Comparison of ENCODE assay signal across 21 cellular contexts in genomic region chr2:166343467-166343866, GRCh38. TPM values are rescaled to one million over a fixed set of nuclear protein-coding genes. Genes with fewer than 3 reads are reported as not detected.
DNase-seq lines count a peak whose midpoint lies in the region; ATAC-seq, FAIRE-seq and TF ChIP-seq lines count a peak whose summit lies in the region.
"Had no signal": no experiment of that assay in that cellular context is flagged by ENCODE, and none has a peak within 500 bp of the region (broad histone marks: within the 10 kb centered on the region; RNA-seq: fewer than 3 reads in every experiment).

No MANE protein-coding gene starts in this region.

- no peaks in the 10 kb centered on the region for H3K36me3 ChIP-seq in astrocyte (ENCODE audit: insufficient read depth, low read length)
- H3K36me3 ChIP-seq: HAP-1, heart right ventricle, left ventricle myocardium inferior, MG63, SJSA1 had no signal

- no peak overlapping the region for H3K9ac ChIP-seq in astrocyte (ENCODE audit: low read length)

- no peak overlapping the region for H2AFZ ChIP-seq in astrocyte (ENCODE audit: low read depth, low read length)

- ATAC-seq in GM18909 (IDR thresholded peaks at IDR 0.05; ENCODE audit: poor library complexity, unreplicated experiment) (peak; percentile 67), GM21447 (IDR thresholded peaks at IDR 0.05; ENCODE audit: unreplicated experiment) (no peak)
- ATAC-seq: heart right ventricle; naive thymus-derived CD8-positive, alpha-beta T cell; stimulated activated naive CD8-positive, alpha-beta T cell treated with anti-CD3 and anti-CD28 coated beads, Interleukin-15, Interleukin-2, amounts not matched to agents 100 U/mL and 50 U/mL, for 24 hours had no signal

- in situ Hi-C loops in ACHN (cut with HindIII; ENCODE audit: low pct_ligation_motif_present, low pct_unique_long_range_greater_than_20kb, low sequenced_read_pairs), result no loop called here

- no peaks in the 10 kb centered on the region for H3K36me3 Mint-ChIP-seq in astrocyte (ENCODE audit: low read depth, unreplicated experiment)
- H3K36me3 Mint-ChIP-seq: activated naive CD4-positive, alpha-beta T cell treated with anti-CD3 and anti-CD28 coated beads, Interleukin-2, amount 10 ng/mL, durations not matched to agents 7 days and 5 days; naive thymus-derived CD8-positive, alpha-beta T cell had no signal

- FAIRE-seq in astrocyte (lab: Jason Lieb, UNC), result no peak
- no peak for FAIRE-seq in D721Med (lab: Jason Lieb, UNC)
- FAIRE-seq: endothelial cell of umbilical vein, GM12892 had no signal

- H3K4me1 ChIP-seq in astrocyte (ENCODE audit: insufficient read depth, low read length), result peaks cover 11% of the 10 kb centered on the region
- H3K4me1 ChIP-seq: heart right ventricle, left ventricle myocardium inferior had no signal

- no peak overlapping the region for H3K27ac ChIP-seq in astrocyte (ENCODE audit: low read depth, low read length)
- H3K27ac ChIP-seq: heart right ventricle, left ventricle myocardium inferior, SJSA1 had no signal

- peak overlapping the region; percentile 79 for H3K27ac Mint-ChIP-seq in astrocyte (ENCODE audit: unreplicated experiment)
- H3K27ac Mint-ChIP-seq: activated naive CD4-positive, alpha-beta T cell treated with anti-CD3 and anti-CD28 coated beads, Interleukin-2, amount 10 ng/mL, durations not matched to agents 7 days and 5 days; naive thymus-derived CD8-positive, alpha-beta T cell had no signal

- H3K9me3 Mint-ChIP-seq in astrocyte (ENCODE audit: unreplicated experiment), result no peaks in the 10 kb centered on the region
- H3K9me3 Mint-ChIP-seq: activated naive CD4-positive, alpha-beta T cell treated with anti-CD3 and anti-CD28 coated beads, Interleukin-2, amount 10 ng/mL, durations not matched to agents 7 days and 5 days; naive thymus-derived CD8-positive, alpha-beta T cell had no signal

- no peaks in the 10 kb centered on the region for H3K9me3 ChIP-seq in astrocyte (ENCODE audit: insufficient read depth, low read depth, low read length)
- H3K9me3 ChIP-seq: HAP-1, heart right ventricle, left ventricle myocardium inferior, MG63, SJSA1 had no signal

- H3K4me1 Mint-ChIP-seq in astrocyte (ENCODE audit: low read depth, unreplicated experiment), result peaks cover 36% of the 10 kb centered on the region
- H3K4me1 Mint-ChIP-seq: activated naive CD4-positive, alpha-beta T cell treated with anti-CD3 and anti-CD28 coated beads, Interleukin-2, amount 10 ng/mL, durations not matched to agents 7 days and 5 days; naive thymus-derived CD8-positive, alpha-beta T cell had no signal

- no peaks in the 10 kb centered on the region for H3K27me3 Mint-ChIP-seq in astrocyte (ENCODE audit: low read depth, unreplicated experiment)
- H3K27me3 Mint-ChIP-seq: activated naive CD4-positive, alpha-beta T cell treated with anti-CD3 and anti-CD28 coated beads, Interleukin-2, amount 10 ng/mL, durations not matched to agents 7 days and 5 days had no signal

- H3K4me3 ChIP-seq in astrocyte (ENCODE audit: insufficient read depth, low read depth, low read length), result no peak overlapping the region
- H3K4me3 ChIP-seq: HAP-1, heart right ventricle, left ventricle myocardium inferior, MG63, SJSA1 had no signal

- DNase-seq in ACHN (peak; percentile 31), NCI-H1436 treated with DMSO at 0.1 percent for 48 hours (lab: John Stamatoyannopoulos, UW) (peak; percentile 49), astrocyte (ENCODE audit: low read depth) (no peak), D721Med (ENCODE audit: insufficient read length, low spot score) (no peak), cerebellum (ENCODE audit: low spot score) (no peak)
- DNase-seq in activated CD4-positive, CD25-positive, alpha-beta regulatory T cell treated with anti-CD3 and anti-CD28 coated beads, Interleukin-2, amount 50 U/mL, for 72 hours, result no peak
- DNase-seq: activated naive CD4-positive, alpha-beta T cell treated with anti-CD3 and anti-CD28 coated beads, Interleukin-2, amount 10 ng/mL, durations not matched to agents 7 days and 5 days; caudate nucleus; EL; heart right ventricle; left ventricle myocardium inferior; MG63; naive thymus-derived CD8-positive, alpha-beta T cell; NCI-H82; stimulated activated naive CD8-positive, alpha-beta T cell treated with anti-CD3 and anti-CD28 coated beads, Interleukin-15, Interleukin-2, amounts not matched to agents 100 U/mL and 50 U/mL, for 24 hours had no signal

- no peak overlapping the region for H3K4me2 ChIP-seq in astrocyte (ENCODE audit: low read length)

- no peaks in the 10 kb centered on the region for H4K20me1 ChIP-seq in astrocyte (ENCODE audit: insufficient read depth, low read length)

- TF ChIP-seq CTCF in astrocyte (IDR thresholded peaks at IDR 0.05; ENCODE audit: insufficient read depth, low read depth, low read length) (no peak), D721Med (IDR thresholded peaks at IDR 0.05; ENCODE audit: insufficient read depth, missing control alignments) (no peak)

- no peaks in the 10 kb centered on the region for H3K27me3 ChIP-seq in astrocyte (ENCODE audit: insufficient read depth, low read length)
- H3K27me3 ChIP-seq: heart right ventricle, MG63, SJSA1 had no signal

- no peaks in the 10 kb centered on the region for H3K79me2 ChIP-seq in astrocyte (ENCODE audit: insufficient read depth, low read length)

- H3K4me3 Mint-ChIP-seq in astrocyte (ENCODE audit: unreplicated experiment), result no peak overlapping the region
- H3K4me3 Mint-ChIP-seq: activated naive CD4-positive, alpha-beta T cell treated with anti-CD3 and anti-CD28 coated beads, Interleukin-2, amount 10 ng/mL, durations not matched to agents 7 days and 5 days; naive thymus-derived CD8-positive, alpha-beta T cell had no signal

RNA-seq across cellular contexts. Expression of gene SCN9A, which starts 32.3 kb away (rescaled TPM):
- total RNA-seq in astrocyte (7.8 and 8.7 TPM in 2 replicates), cerebellum (69.0 TPM)
- total RNA-seq: naive thymus-derived CD8-positive, alpha-beta T cell had no signal

Comparison
In these comparisons a context has a peak if more than half of its experiments do, and no peak if none do; other contexts are left out.
1. DNase-seq: peak in ACHN (single experiment) and NCI-H1436 treated with DMSO at 0.1 percent for 48 hours (single experiment); none in astrocyte (single experiment), D721Med (single experiment), cerebellum (single experiment) and activated CD4-positive, CD25-positive, alpha-beta regulatory T cell treated with anti-CD3 and anti-CD28 coated beads, Interleukin-2, amount 50 U/mL, for 72 hours (single experiment).